ENCODE assay signal across 15 cellular contexts in genomic region chr2:69046221-69046662, GRCh38. TPM values are rescaled to one million over a fixed set of nuclear protein-coding genes. Genes with fewer than 3 reads are reported as not detected.
DNase-seq lines count a peak whose midpoint lies in the region; TF ChIP-seq lines count a peak whose summit lies in the region.
"Had no signal": no experiment of that assay in that cellular context is flagged by ENCODE, and none has a peak within 500 bp of the region (broad histone marks: within the 10 kb centered on the region; RNA-seq: fewer than 3 reads in every experiment).

No MANE protein-coding gene starts in this region.

- H2BK120ac ChIP-seq in mesendoderm (ENCODE audit: low read depth, low read length): no peak overlapping the region

- no peak overlapping the region for H3K18ac ChIP-seq in mesendoderm (ENCODE audit: low read length)

- no peak overlapping the region for H2BK5ac ChIP-seq in mesendoderm (ENCODE audit: low read length)

- H3K27me3 ChIP-seq in mesendoderm (ENCODE audit: insufficient read depth, low read length, poor library complexity) (no peaks in the 10 kb centered on the region), uterus (no peaks in the 10 kb centered on the region)
- H3K27me3 ChIP-seq: ovary, thyroid gland had no signal

- POLR2A ChIA-PET in activated CD4-positive, alpha-beta memory T cell treated with anti-CD3 and anti-CD28 coated beads for 36 hours (lab: Charles Lee): no interaction called here

- no peaks in the 10 kb centered on the region for H3K9me3 ChIP-seq in uterus
- H3K9me3 ChIP-seq: ovary, thyroid gland had no signal

- no CpG with 5 or more reads among the region's 1 CpG for WGBS in mesendoderm (ENCODE audit: extremely low coverage, insufficient coverage, low lambda C conversion rate)

- H3K9me3 Mint-ChIP-seq in activated CD4-positive, alpha-beta memory T cell treated with anti-CD3 and anti-CD28 coated beads for 36 hours: no peaks in the 10 kb centered on the region
- H3K9me3 Mint-ChIP-seq: CD8-positive, alpha-beta T cell had no signal

- peak overlapping the region; percentile 12 for H3K56ac ChIP-seq in mesendoderm (ENCODE audit: low read length)

- H3K27ac ChIP-seq in mesendoderm (ENCODE audit: low read depth, low read length) (no peak overlapping the region), uterus (no peak overlapping the region)
- H3K27ac ChIP-seq: ovary, thyroid gland had no signal

- H4K8ac ChIP-seq in mesendoderm (ENCODE audit: low read depth, low read length): no peak overlapping the region

- H3K4me3 Mint-ChIP-seq in activated CD4-positive, alpha-beta memory T cell treated with anti-CD3 and anti-CD28 coated beads for 36 hours: no peak overlapping the region
- H3K4me3 Mint-ChIP-seq: CD8-positive, alpha-beta T cell had no signal

- peaks cover 48% of the 10 kb centered on the region for H3K27me3 Mint-ChIP-seq in activated CD4-positive, alpha-beta memory T cell treated with anti-CD3 and anti-CD28 coated beads for 36 hours

- H3K36me3 Mint-ChIP-seq in activated CD4-positive, alpha-beta memory T cell treated with anti-CD3 and anti-CD28 coated beads for 36 hours: no peaks in the 10 kb centered on the region
- H3K36me3 Mint-ChIP-seq: CD8-positive, alpha-beta T cell had no signal

- H3K4me2 ChIP-seq in mesendoderm (ENCODE audit: low read length): no peak overlapping the region

- H3K79me2 ChIP-seq in mesendoderm (ENCODE audit: control insufficient read depth, insufficient read depth, low read length): no peaks in the 10 kb centered on the region

- CTCF ChIA-PET in activated CD4-positive, alpha-beta memory T cell treated with anti-CD3 and anti-CD28 coated beads for 36 hours (lab: Charles Lee): no interaction called here

- no peak overlapping the region for H3K9ac ChIP-seq in mesendoderm (ENCODE audit: low read length)

- H2BK15ac ChIP-seq in mesendoderm (replicated peaks; ENCODE audit: low read depth): no peak overlapping the region

- no peak for TF ChIP-seq POLR2A in uterus (IDR thresholded peaks at IDR 0.05)

- no peak overlapping the region for H4K5ac ChIP-seq in mesendoderm (ENCODE audit: low read length)

- TF ChIP-seq CTCF in AG10803 (conservative IDR thresholded peaks at IDR 0.05; ENCODE audit: low read length) (no peak), uterus (IDR thresholded peaks at IDR 0.05) (no peak)

- DNase-seq in AG10803 (ENCODE audit: low read depth) (peak; percentile 67), NCI-H460 (ENCODE audit: extremely low read depth, low read depth) (peak; percentile 59), dermis blood vessel endothelial cell (peak; percentile 92), mesendoderm (peak; percentile 84), NCI-H526 (lab: John Stamatoyannopoulos, UW) (no peak), retina (no peak), uterus (no peak)
- DNase-seq in activated CD4-positive, alpha-beta memory T cell treated with anti-CD3 and anti-CD28 coated beads for 36 hours: no peak
- DNase-seq: activated CD8-positive, alpha-beta memory T cell treated with anti-CD3 and anti-CD28 coated beads, Interleukin-2, amount 50 U/mL, for 48 hours; CD8-positive, alpha-beta T cell; left ventricle myocardium superior; NCI-H1436; ovary; T-helper 9 cell; thyroid gland had no signal

- H3K4ac ChIP-seq in mesendoderm (ENCODE audit: low read depth, low read length): no peak overlapping the region

- no peaks in the 10 kb centered on the region for H3K4me1 Mint-ChIP-seq in activated CD4-positive, alpha-beta memory T cell treated with anti-CD3 and anti-CD28 coated beads for 36 hours (ENCODE audit: low read depth)

- peaks cover under 1% of the 10 kb centered on the region for H3K36me3 ChIP-seq in mesendoderm (ENCODE audit: control insufficient read depth, insufficient read depth, low read length)
- no peaks in the 10 kb centered on the region for H3K36me3 ChIP-seq in uterus
- H3K36me3 ChIP-seq: ovary, thyroid gland had no signal

- no peak overlapping the region for H3K23ac ChIP-seq in mesendoderm (ENCODE audit: low read length)

- peaks cover 2% of the 10 kb centered on the region for H3K4me1 ChIP-seq in mesendoderm (ENCODE audit: control insufficient read depth, low read depth, low read length)
- no peaks in the 10 kb centered on the region for H3K4me1 ChIP-seq in uterus

- H3K4me3 ChIP-seq in AG10803 (ENCODE audit: low read length) (no peak overlapping the region), mesendoderm (ENCODE audit: low read length) (no peak overlapping the region), uterus (no peak overlapping the region)
- H3K4me3 ChIP-seq: ovary, thyroid gland had no signal

- H3K27ac Mint-ChIP-seq in activated CD4-positive, alpha-beta memory T cell treated with anti-CD3 and anti-CD28 coated beads for 36 hours: no peak overlapping the region
- H3K27ac Mint-ChIP-seq: CD8-positive, alpha-beta T cell had no signal

- intact Hi-C loops in activated CD4-positive, alpha-beta memory T cell treated with anti-CD3 and anti-CD28 coated beads for 36 hours (cut with micrococcal nuclease): no loop called here
- intact Hi-C loops in uterus (cut with DNase I; ENCODE audit: low total_unique reads): no loop called here

- H3K79me1 ChIP-seq in mesendoderm (ENCODE audit: low read length): peaks cover 2% of the 10 kb centered on the region

- no peak overlapping the region for H2AK5ac ChIP-seq in mesendoderm (ENCODE audit: low read length)

RNA-seq across cellular contexts. Expression of gene ANTXR1, which starts 33.3 kb away (rescaled TPM):
- 265 and 310 TPM in 2 replicates for total RNA-seq in NCI-H460 (2014; rRNA removed; shearing (Covaris generic))
- polyA plus RNA-seq in NCI-H460 (2014; cell fraction: nucleus; rRNA removed): 109 and 122 TPM in 2 replicates
- 0.42 and 0.68 TPM in 2 replicates for total RNA-seq in dermis blood vessel endothelial cell
- 40.3 TPM for polyA plus RNA-seq in mesendoderm (2013, experiment 1 of 2)
- polyA plus RNA-seq in mesendoderm (2013, experiment 2 of 2): 41.9 TPM
- total RNA-seq in activated CD4-positive, alpha-beta memory T cell treated with anti-CD3 and anti-CD28 coated beads for 36 hours: not detected
- total RNA-seq in uterus: 100 to 1,000 TPM in 3 of 4 donors, 10 to 100 TPM in 1; 63.0 to 134 (median 113) TPM
- total RNA-seq: CD8-positive, alpha-beta T cell had no signal

Comparison
In these comparisons a context has a peak if more than half of its experiments do, and no peak if none do; other contexts are left out.
1. DNase-seq: peak in AG10803 (single experiment), NCI-H460 (single experiment), dermis blood vessel endothelial cell (single experiment) and mesendoderm (single experiment); none in activated CD4-positive, alpha-beta memory T cell treated with anti-CD3 and anti-CD28 coated beads for 36 hours (single experiment), NCI-H526 (0 of 2), retina (single experiment) and uterus (0 of 2).
2. RNA of gene ANTXR1, which starts 33.3 kb away (total RNA-seq): 265 to 310 TPM in NCI-H460 and 63.0 to 134 TPM in uterus; 0.42 to 0.68 TPM in dermis blood vessel endothelial cell and not detected in activated CD4-positive, alpha-beta memory T cell treated with anti-CD3 and anti-CD28 coated beads for 36 hours; every median in the first group is over 10 times any median in the second.